Comparison of ENCODE assay signal across 13 cellular contexts in genomic region chr1:232766224-232766890, GRCh38. TPM values are rescaled to one million over a fixed set of nuclear protein-coding genes. Genes with fewer than 3 reads are reported as not detected.
A peak's percentile ranks its signal among the peaks of the same experiment; 100 is the strongest.
DNase-seq lines count a peak whose midpoint lies in the region; ATAC-seq, FAIRE-seq and TF ChIP-seq lines count a peak whose summit lies in the region.
"Had no signal": no experiment of that assay in that cellular context is flagged by ENCODE, and none has a peak within 500 bp of the region (broad histone marks: within the 10 kb centered on the region; RNA-seq: fewer than 3 reads in every experiment).

No MANE protein-coding gene starts in this region.

- DNase-seq in left ventricle myocardium inferior: no peak
- DNase-seq in left cardiac atrium: no peak
- DNase-seq in RCC 7860 (ENCODE audit: low spot score): peak; percentile 98
- peak; percentile 61 to 67 (median 65) for DNase-seq in right lobe of liver
- DNase-seq in vagina (ENCODE audit: extremely low spot score in 2 of 2): no peak
- no peak for DNase-seq in OCI-M2 (lab: John Stamatoyannopoulos, UW; ENCODE audit: unreplicated experiment)
- DNase-seq in central memory CD4-positive, alpha-beta T cell: no peak
- DNase-seq in activated CD8-positive, alpha-beta T cell treated with anti-CD3 and anti-CD28 coated beads for 36 hours: no peak
- DNase-seq: activated CD4-positive, alpha-beta T cell treated with anti-CD3 and anti-CD28 coated beads for 4 hours; amygdala; NCI-H187 treated with DMSO at 0.1 percent for 48 hours; stimulated activated CD4-positive, alpha-beta T cell treated with anti-CD3 and anti-CD28 coated beads, Interleukin-2, amount 100 ng/mL, for 48 hours had no signal

- no peak for ATAC-seq in left cardiac atrium
- peak; percentile 57 to 78 (median 72) for ATAC-seq in right lobe of liver
- ATAC-seq in activated CD8-positive, alpha-beta T cell treated with anti-CD3 and anti-CD28 coated beads for 36 hours: no peak

- POLR2A ChIA-PET in activated CD8-positive, alpha-beta T cell treated with anti-CD3 and anti-CD28 coated beads for 36 hours (lab: Charles Lee): no interaction called here

- H3K27me3 ChIP-seq in left ventricle myocardium inferior (ENCODE audit: low read depth) (no peaks in the 10 kb centered on the region), right lobe of liver (no peaks in the 10 kb centered on the region), vagina (no peaks in the 10 kb centered on the region)

- no peak overlapping the region for H3K4me3 Mint-ChIP-seq in activated CD8-positive, alpha-beta T cell treated with anti-CD3 and anti-CD28 coated beads for 36 hours

- H3K4me1 ChIP-seq in left ventricle myocardium inferior: peaks cover 19% of the 10 kb centered on the region
- H3K4me1 ChIP-seq in right lobe of liver: peaks cover 0 to 34% (median 16%) of the 10 kb centered on the region in 4 donors
- peaks cover 32% of the 10 kb centered on the region for H3K4me1 ChIP-seq in vagina
- H3K4me1 ChIP-seq: SJSA1 had no signal

- CTCF ChIA-PET in activated CD8-positive, alpha-beta T cell treated with anti-CD3 and anti-CD28 coated beads for 36 hours (lab: Charles Lee): no interaction called here

- no peak overlapping the region for H3K27ac Mint-ChIP-seq in activated CD8-positive, alpha-beta T cell treated with anti-CD3 and anti-CD28 coated beads for 36 hours

- H3K9me3 Mint-ChIP-seq in activated CD8-positive, alpha-beta T cell treated with anti-CD3 and anti-CD28 coated beads for 36 hours: peaks cover 3% of the 10 kb centered on the region

- TF ChIP-seq CTCF in left ventricle myocardium inferior (IDR thresholded peaks at IDR 0.05; ENCODE audit: borderline replicate concordance): no peak
- TF ChIP-seq CTCF in right lobe of liver (IDR thresholded peaks at IDR 0.05): no peak
- no peak for TF ChIP-seq CTCF in vagina (IDR thresholded peaks at IDR 0.05)
- no peak for TF ChIP-seq CTCF in activated CD8-positive, alpha-beta T cell treated with anti-CD3 and anti-CD28 coated beads for 36 hours (IDR thresholded peaks at IDR 0.05)

- intact Hi-C loops in left ventricle myocardium inferior (cut with micrococcal nuclease): no loop called here
- intact Hi-C loops in left cardiac atrium (cut with DNase I): no loop called here
- intact Hi-C loops in right lobe of liver (cut with DNase I): no loop called here
- intact Hi-C loops in vagina (cut with DNase I): no loop called here
- intact Hi-C loops in activated CD8-positive, alpha-beta T cell treated with anti-CD3 and anti-CD28 coated beads for 36 hours (cut with micrococcal nuclease): no loop called here

- H3K36me3 ChIP-seq in left ventricle myocardium inferior (no peaks in the 10 kb centered on the region), right lobe of liver (no peaks in the 10 kb centered on the region), vagina (no peaks in the 10 kb centered on the region)
- H3K36me3 ChIP-seq: SJSA1 had no signal

- no peaks in the 10 kb centered on the region for H3K36me3 Mint-ChIP-seq in activated CD8-positive, alpha-beta T cell treated with anti-CD3 and anti-CD28 coated beads for 36 hours (ENCODE audit: low read depth)

- H3K9me3 ChIP-seq in left ventricle myocardium inferior (replicated peaks) (no peaks in the 10 kb centered on the region), right lobe of liver (no peaks in the 10 kb centered on the region), vagina (no peaks in the 10 kb centered on the region)
- H3K9me3 ChIP-seq: SJSA1 had no signal

- FAIRE-seq in RCC 7860 (lab: Jason Lieb, UNC): peak; percentile 99

- WGBS in right lobe of liver (ENCODE audit: insufficient coverage, low coverage, low lambda C conversion rate, missing lambda C conversion rate): 28% methylated on average over 8 of the region's 8 CpGs

- no peaks in the 10 kb centered on the region for H3K4me1 Mint-ChIP-seq in activated CD8-positive, alpha-beta T cell treated with anti-CD3 and anti-CD28 coated beads for 36 hours (ENCODE audit: low read depth)

- H3K4me3 ChIP-seq in left ventricle myocardium inferior (no peak overlapping the region), right lobe of liver (peak overlapping the region in 2 of 3 donors; percentile 16 to 17), vagina (no peak overlapping the region)
- H3K4me3 ChIP-seq: SJSA1 had no signal

- no peak for TF ChIP-seq POLR2A in right lobe of liver (IDR thresholded peaks at IDR 0.05)
- no peak for TF ChIP-seq POLR2A in vagina (IDR thresholded peaks at IDR 0.05)

- peaks cover 3% of the 10 kb centered on the region for H3K27me3 Mint-ChIP-seq in activated CD8-positive, alpha-beta T cell treated with anti-CD3 and anti-CD28 coated beads for 36 hours

- peak overlapping the region; percentile 40 for H3K27ac ChIP-seq in left ventricle myocardium inferior (replicated peaks)
- peak overlapping the region; percentile 3 to 71 (median 66) for H3K27ac ChIP-seq in right lobe of liver
- peak overlapping the region; percentile 83 for H3K27ac ChIP-seq in vagina
- H3K27ac ChIP-seq: SJSA1 had no signal

RNA-seq across cellular contexts. Expression of gene MAP10, which starts 38.9 kb away (rescaled TPM):
- 3.2 TPM for total RNA-seq in left ventricle myocardium inferior
- total RNA-seq in left cardiac atrium: 1 to 10 TPM; 2.5 to 3.0 TPM
- total RNA-seq in right lobe of liver: 1 to 10 TPM; 1.5 to 3.0 (median 1.8) TPM
- 2.2 TPM for total RNA-seq in vagina
- total RNA-seq in activated CD8-positive, alpha-beta T cell treated with anti-CD3 and anti-CD28 coated beads for 36 hours: 1 to 10 TPM; 1.3 to 1.5 TPM
- total RNA-seq: SJSA1 had no signal

Comparison
In these comparisons a context has a peak if more than half of its experiments do, and no peak if none do; other contexts are left out.
1. DNase-seq: peak in RCC 7860 (single experiment) and right lobe of liver (3 of 3); none in left ventricle myocardium inferior (single experiment), left cardiac atrium (single experiment), vagina (0 of 2), OCI-M2 (single experiment), central memory CD4-positive, alpha-beta T cell (single experiment) and activated CD8-positive, alpha-beta T cell treated with anti-CD3 and anti-CD28 coated beads for 36 hours (single experiment).
2. H3K4me3 ChIP-seq: peak in right lobe of liver (2 of 3); none in left ventricle myocardium inferior (single experiment) and vagina (0 of 2).
3. ATAC-seq: peak in right lobe of liver (4 of 4); none in left cardiac atrium (0 of 2) and activated CD8-positive, alpha-beta T cell treated with anti-CD3 and anti-CD28 coated beads for 36 hours (single experiment).
4. Peak in every context shown above with its lines, with median percentiles within 50 percentile points of each other: H3K27ac ChIP-seq.